ENCODE assay signal across 19 cellular contexts in genomic region chr11:115696472-115697011, GRCh38.
DNase-seq lines count a peak whose midpoint lies in the region; ATAC-seq and TF ChIP-seq lines count a peak whose summit lies in the region.
"Had no signal": no experiment of that assay in that cellular context is flagged by ENCODE, and none has a peak within 500 bp of the region (broad histone marks: within the 10 kb centered on the region; RNA-seq: fewer than 3 reads in every experiment).

No MANE protein-coding gene starts in this region.

- ATAC-seq in heart right ventricle = peak in 6 of 8 donors; percentile 20 to 64 (median 30)
- no peak for ATAC-seq in GM18519 (IDR thresholded peaks at IDR 0.05; ENCODE audit: low FRiP score, unreplicated experiment)

- H3K36me3 ChIP-seq in heart right ventricle = no peaks in the 10 kb centered on the region

- H3K36me3 Mint-ChIP-seq in neural crest cell (ENCODE audit: low read depth) = no peaks in the 10 kb centered on the region

- in situ Hi-C loops in G401 (cut with HindIII; ENCODE audit: low sequenced_read_pairs) = no loop called here

- intact Hi-C loops in heart right ventricle (cut with DNase I) (no loop called here), lower leg skin (cut with DNase I; ENCODE audit: low total_unique reads) (no loop called here)

- no peaks in the 10 kb centered on the region for H3K27me3 Mint-ChIP-seq in neural crest cell (ENCODE audit: low read depth)

- H3K4me1 Mint-ChIP-seq in neural crest cell = peaks cover 47% of the 10 kb centered on the region

- TF ChIP-seq CTCF in heart right ventricle (IDR thresholded peaks at IDR 0.05) = no peak
- no peak for TF ChIP-seq CTCF in neural crest cell (conservative IDR thresholded peaks at IDR 0.05)
- no peak for TF ChIP-seq CTCF in lower leg skin (IDR thresholded peaks at IDR 0.05)
- TF ChIP-seq CTCF in GM10266 (IDR thresholded peaks at IDR 0.05; ENCODE audit: control insufficient read depth, insufficient read depth, low read depth, missing control alignments) = no peak

- H3K4me1 ChIP-seq in heart right ventricle = peaks cover 6 to 35% (median 16%) of the 10 kb centered on the region in 9 donors

- WGBS in heart right ventricle, 2 donors = 53 to 59% methylated on average over 6 of the region's 6 CpGs
- 44 to 59% methylated on average over 6 of the region's 6 CpGs for WGBS in lower leg skin, 2 donors

- H3K27ac Mint-ChIP-seq in neural crest cell (ENCODE audit: unreplicated experiment) = peak overlapping the region; percentile 27

- no peaks in the 10 kb centered on the region for H3K9me3 Mint-ChIP-seq in neural crest cell

- H3K4me3 ChIP-seq in heart right ventricle (no peak overlapping the region), lower leg skin (ENCODE audit: low read depth, poor library complexity, severe bottlenecking) (no peak overlapping the region)

- no peak overlapping the region for H3K4me3 Mint-ChIP-seq in neural crest cell

- H3K9me3 ChIP-seq in heart right ventricle = no peaks in the 10 kb centered on the region

- TF ChIP-seq POLR2A in lower leg skin (IDR thresholded peaks at IDR 0.05) = no peak

- peak overlapping the region in 5 of 10 donors; percentile 19 to 60 (median 39) for H3K27ac ChIP-seq in heart right ventricle
- H3K27ac ChIP-seq: 22Rv1, C4-2B, HL-60 had no signal

- peaks cover 0 to 6% (median 0%) of the 10 kb centered on the region in 7 donors for H3K27me3 ChIP-seq in heart right ventricle

- DNase-seq in DMS79 treated with DMSO at 0.1 percent for 48 hours (lab: John Stamatoyannopoulos, UW) (peak; percentile 22), DMS79 (lab: John Stamatoyannopoulos, UW) (no peak), G401 (ENCODE audit: low spot score) (peak; percentile 29), heart right ventricle (peak in 1 of 2 donors; percentile 34), neural crest cell (ENCODE audit: low read depth, low spot score) (no peak), lower leg skin (ENCODE audit: low spot score in 2 of 2) (no peak), GM10266 (ENCODE audit: extremely low spot score) (no peak)
- DNase-seq: AML-193, DND-41, HCEC 1CT, Karpas-422, NCI-H187 treated with DMSO at 0.1 percent for 48 hours, NCI-H446, NCI-H526 treated with DMSO at 0.1 percent for 48 hours, SIG-M5 had no signal

Comparison
In these comparisons a context has a peak if more than half of its experiments do, and no peak if none do; other contexts are left out.
1. DNase-seq: peak in DMS79 treated with DMSO at 0.1 percent for 48 hours (single experiment) and G401 (single experiment); none in DMS79 (single experiment), neural crest cell (single experiment), lower leg skin (0 of 2) and GM10266 (single experiment).